Comparison of ENCODE assay signal across 29 cellular contexts in the genomic region with DNA sequence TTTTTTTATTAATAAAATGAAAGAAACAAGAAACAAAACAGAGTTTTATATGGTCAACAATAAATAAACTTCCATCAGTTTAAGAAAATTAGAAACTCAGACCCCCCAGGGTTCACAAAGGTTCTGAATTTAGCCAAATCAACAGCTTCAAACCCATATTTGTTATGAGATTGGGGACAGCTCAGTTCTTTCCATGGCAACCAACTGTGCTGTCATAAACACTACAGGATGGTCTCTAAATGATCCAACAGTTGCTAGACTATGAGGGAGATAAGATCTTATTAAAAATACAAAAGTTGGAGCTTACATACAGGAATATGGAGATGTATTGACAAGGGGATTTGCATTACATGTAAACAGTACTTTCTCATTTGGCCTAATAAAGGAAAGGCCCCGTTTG.
"Had no signal": no experiment of that assay in that cellular context is flagged by ENCODE, and none has a peak within 500 bp of the region (broad histone marks: within the 10 kb centered on the region; RNA-seq: fewer than 3 reads in every experiment).

No MANE protein-coding gene starts in this region.

- ATAC-seq: activated CD4-positive, alpha-beta T cell treated with anti-CD3 and anti-CD28 coated beads for 36 hours; activated CD8-positive, alpha-beta memory T cell treated with anti-CD3 and anti-CD28 coated beads, Interleukin-2, amount 10 ng/mL, durations not matched to agents 7 days and 5 days; activated CD8-positive, alpha-beta T cell treated with anti-CD3 and anti-CD28 coated beads, Interleukin-2, amount 10 ng/mL, durations not matched to agents 7 days and 5 days; activated naive CD8-positive, alpha-beta T cell treated with anti-CD3 and anti-CD28 coated beads, Interleukin-2, amount 50 U/mL, for 24 hours; body of pancreas; gastroesophageal sphincter; heart right ventricle; T-helper 17 cell had no signal

- DNase-seq: activated CD4-positive, alpha-beta memory T cell treated with anti-CD3 and anti-CD28 coated beads for 36 hours; activated CD4-positive, alpha-beta T cell treated with anti-CD3 and anti-CD28 coated beads for 36 hours; activated CD4-positive, alpha-beta T cell treated with anti-CD3 and anti-CD28 coated beads, Interleukin-2, amount 10 ng/mL, durations not matched to agents 24 days and 14 days; activated CD4-positive, CD25-positive, alpha-beta regulatory T cell; activated CD4-positive, CD25-positive, alpha-beta regulatory T cell treated with anti-CD3 and anti-CD28 coated beads, Interleukin-2, amount 50 U/mL, for 72 hours; activated CD8-positive, alpha-beta memory T cell treated with anti-CD3 and anti-CD28 coated beads, Interleukin-2, amount 10 ng/mL, durations not matched to agents 7 days and 5 days; activated CD8-positive, alpha-beta memory T cell treated with anti-CD3 and anti-CD28 coated beads, Interleukin-2, amount 50 U/mL, for 4 hours; activated CD8-positive, alpha-beta T cell treated with anti-CD3 and anti-CD28 coated beads, Interleukin-2, amount 10 ng/mL, durations not matched to agents 7 days and 5 days; activated effector memory CD4-positive, alpha-beta T cell treated with anti-CD3 and anti-CD28 coated beads, Interleukin-2, amount 50 U/mL, for 16 hours; activated naive CD4-positive, alpha-beta T cell treated with anti-CD3 and anti-CD28 coated beads for 36 hours; activated naive CD8-positive, alpha-beta T cell treated with anti-CD3 and anti-CD28 coated beads for 36 hours; activated naive CD8-positive, alpha-beta T cell treated with anti-CD3 and anti-CD28 coated beads, Interleukin-2, amount 50 U/mL, for 24 hours; activated T-cell treated with anti-CD3 and anti-CD28 coated beads, Interleukin-2, amount 50 U/mL, for 1 hour; activated T-cell treated with anti-CD3 and anti-CD28 coated beads, Interleukin-2, amount 50 U/mL, for 48 hours; adrenal gland; amygdala; aorta; body of pancreas; central memory CD4-positive, alpha-beta T cell; cerebellar nuclear complex; cortex of kidney; effector CD8-positive, alpha-beta T cell; esophagus squamous epithelium; foreskin melanocyte; heart right ventricle; T-helper 1 cell; T-helper 17 cell; T1000 had no signal
